ENCODE assay signal across 18 cellular contexts in the genomic region with DNA sequence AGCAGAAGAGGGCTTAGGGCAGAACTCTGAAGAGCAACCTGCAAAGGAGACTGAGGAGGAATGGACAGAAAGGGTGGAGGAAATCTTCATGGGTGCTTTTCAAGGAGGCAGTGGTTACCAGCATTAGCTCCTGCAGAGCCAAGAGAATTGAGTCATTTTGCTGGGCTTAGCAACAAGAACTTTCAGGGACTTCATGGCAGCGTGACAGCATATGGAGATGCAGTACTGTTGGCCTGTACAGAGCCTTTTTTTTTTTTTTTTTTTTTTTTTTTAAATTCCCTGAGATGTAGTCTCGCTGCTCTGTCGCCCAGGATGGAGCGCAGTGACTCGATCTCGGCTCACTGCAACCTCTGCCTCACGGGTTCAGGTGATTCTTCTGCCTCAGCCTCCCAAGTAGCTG. TPM values are rescaled to one million over a fixed set of nuclear protein-coding genes. Genes with fewer than 3 reads are reported as not detected.
DNase-seq lines count a peak whose midpoint lies in the region; ATAC-seq and TF ChIP-seq lines count a peak whose summit lies in the region.
"Had no signal": no experiment of that assay in that cellular context is flagged by ENCODE, and none has a peak within 500 bp of the region (broad histone marks: within the 10 kb centered on the region; RNA-seq: fewer than 3 reads in every experiment).

No MANE protein-coding gene starts in this region.

- no peaks in the 10 kb centered on the region for H3K27me3 ChIP-seq in left ventricle myocardium inferior (ENCODE audit: low read depth)
- no peaks in the 10 kb centered on the region for H3K27me3 ChIP-seq in gastrocnemius medialis
- H3K27me3 ChIP-seq in mesenchymal stem cell (ENCODE audit: control insufficient read depth in 1 of 2, insufficient read depth in 1 of 2, low read length in 2 of 2), result peaks cover 0 to 3% of the 10 kb centered on the region in 2 experiments
- H3K27me3 ChIP-seq: dorsolateral prefrontal cortex, spleen, vagina had no signal

- peaks cover 31 to 44% of the 10 kb centered on the region in 2 donors for H3K27me3 Mint-ChIP-seq in stimulated activated naive B cell treated with anti-CD40 and anti-IgM and Interleukin-4, amounts not matched to agents 10 μg/mL and 1 μg/mL and 100 μg/mL, for 72 hours

- H3K27ac ChIP-seq in coronary artery (peak overlapping the region in 1 of 2 donors; percentile 75), left ventricle myocardium inferior (replicated peaks) (peak overlapping the region; percentile 86), gastrocnemius medialis (no peak overlapping the region), mesenchymal stem cell (ENCODE audit: low read length, poor library complexity, severe bottlenecking) (no peak overlapping the region)
- H3K27ac ChIP-seq: prostate gland had no signal

- ATAC-seq in gastrocnemius medialis, result no peak
- ATAC-seq in stimulated activated naive B cell treated with anti-CD40 and anti-IgM and Interleukin-4, amounts not matched to agents 10 μg/mL and 1 μg/mL and 100 μg/mL, for 72 hours (replicated peaks), result no peak

- no peaks in the 10 kb centered on the region for H3K9me3 ChIP-seq in left ventricle myocardium inferior (replicated peaks)
- no peaks in the 10 kb centered on the region for H3K9me3 ChIP-seq in gastrocnemius medialis
- no peaks in the 10 kb centered on the region for H3K9me3 ChIP-seq in mesenchymal stem cell (ENCODE audit: control insufficient read depth, low read length)
- H3K9me3 ChIP-seq: prostate gland, spleen, vagina had no signal

- H3K18ac ChIP-seq in mesenchymal stem cell (ENCODE audit: low read depth in 1 of 2, low read length in 2 of 2), result no peak overlapping the region

- H3K4me1 Mint-ChIP-seq in stimulated activated naive B cell treated with anti-CD40 and anti-IgM and Interleukin-4, amounts not matched to agents 10 μg/mL and 1 μg/mL and 100 μg/mL, for 72 hours, result no peaks in the 10 kb centered on the region

- no peak overlapping the region for H3K4ac ChIP-seq in mesenchymal stem cell (ENCODE audit: low read depth in 1 of 2, low read length in 2 of 2)

- intact Hi-C loops in left ventricle myocardium inferior (cut with micrococcal nuclease) (no loop called here), gastrocnemius medialis (cut with DNase I; ENCODE audit: low total_unique reads) (loop anchor here (2.0 to 5.0 kb wide), 3 partner anchors 43 to 158 kb away; partner anchors contain the start of gene KANK1)

- no peak overlapping the region for H2AFZ ChIP-seq in mesenchymal stem cell (ENCODE audit: low read depth, low read length)

- TF ChIP-seq POLR2A in gastrocnemius medialis (IDR thresholded peaks at IDR 0.05), result no peak

- H3K79me1 ChIP-seq in mesenchymal stem cell (replicated peaks; ENCODE audit: low read length, poor library complexity, severe bottlenecking), result no peaks in the 10 kb centered on the region

- H3K4me2 ChIP-seq in mesenchymal stem cell (ENCODE audit: low read length, poor library complexity, severe bottlenecking), result no peak overlapping the region

- in situ Hi-C loops in gastrocnemius medialis (cut with MboI; ENCODE audit: low sequenced_read_pairs in 4 of 4), result no loop called here

- H3K9me3 Mint-ChIP-seq in stimulated activated naive B cell treated with anti-CD40 and anti-IgM and Interleukin-4, amounts not matched to agents 10 μg/mL and 1 μg/mL and 100 μg/mL, for 72 hours, result peaks cover 0 to 2% of the 10 kb centered on the region in 2 donors
- H3K9me3 Mint-ChIP-seq: activated CD4-positive, alpha-beta T cell treated with anti-CD3 and anti-CD28 coated beads, Interleukin-2, amount 10 ng/mL, durations not matched to agents 7 days and 5 days; activated naive CD8-positive, alpha-beta T cell treated with anti-CD3 and anti-CD28 coated beads, Interleukin-2, amount 10 ng/mL, durations not matched to agents 7 days and 5 days had no signal

- no peak overlapping the region for H3K27ac Mint-ChIP-seq in stimulated activated naive B cell treated with anti-CD40 and anti-IgM and Interleukin-4, amounts not matched to agents 10 μg/mL and 1 μg/mL and 100 μg/mL, for 72 hours
- H3K27ac Mint-ChIP-seq: activated CD4-positive, alpha-beta T cell treated with anti-CD3 and anti-CD28 coated beads, Interleukin-2, amount 10 ng/mL, durations not matched to agents 7 days and 5 days; activated naive CD8-positive, alpha-beta T cell treated with anti-CD3 and anti-CD28 coated beads, Interleukin-2, amount 10 ng/mL, durations not matched to agents 7 days and 5 days had no signal

- no peak overlapping the region for H2BK120ac ChIP-seq in mesenchymal stem cell (ENCODE audit: low read depth, low read length)

- H3K14ac ChIP-seq in mesenchymal stem cell (ENCODE audit: low read length in 2 of 2), result no peak overlapping the region

- no peak overlapping the region for H3K4me3 Mint-ChIP-seq in stimulated activated naive B cell treated with anti-CD40 and anti-IgM and Interleukin-4, amounts not matched to agents 10 μg/mL and 1 μg/mL and 100 μg/mL, for 72 hours
- H3K4me3 Mint-ChIP-seq: activated CD4-positive, alpha-beta T cell treated with anti-CD3 and anti-CD28 coated beads, Interleukin-2, amount 10 ng/mL, durations not matched to agents 7 days and 5 days; activated naive CD8-positive, alpha-beta T cell treated with anti-CD3 and anti-CD28 coated beads, Interleukin-2, amount 10 ng/mL, durations not matched to agents 7 days and 5 days had no signal

- H4K91ac ChIP-seq in mesenchymal stem cell (ENCODE audit: low read length), result no peak overlapping the region

- H2BK15ac ChIP-seq in mesenchymal stem cell (ENCODE audit: low read depth, poor library complexity, severe bottlenecking), result no peak overlapping the region

- H2BK12ac ChIP-seq in mesenchymal stem cell (ENCODE audit: low read length in 2 of 2), result no peak overlapping the region

- TF ChIP-seq CTCF in coronary artery (IDR thresholded peaks at IDR 0.05) (no peak), left ventricle myocardium inferior (IDR thresholded peaks at IDR 0.05; ENCODE audit: borderline replicate concordance) (no peak), gastrocnemius medialis (IDR thresholded peaks at IDR 0.05 in 4 of 5, conservative IDR thresholded peaks at IDR 0.05 in 1 of 5) (no peak)

- peaks cover 58% of the 10 kb centered on the region for H3K4me1 ChIP-seq in left ventricle myocardium inferior
- H3K4me1 ChIP-seq in gastrocnemius medialis, result peaks cover 11 to 15% of the 10 kb centered on the region in 2 donors
- no peaks in the 10 kb centered on the region for H3K4me1 ChIP-seq in mesenchymal stem cell (ENCODE audit: control insufficient read depth, insufficient read depth, low read depth, low read length)
- H3K4me1 ChIP-seq: prostate gland had no signal

- H3K36me3 Mint-ChIP-seq in stimulated activated naive B cell treated with anti-CD40 and anti-IgM and Interleukin-4, amounts not matched to agents 10 μg/mL and 1 μg/mL and 100 μg/mL, for 72 hours, result no peaks in the 10 kb centered on the region
- H3K36me3 Mint-ChIP-seq: activated naive CD8-positive, alpha-beta T cell treated with anti-CD3 and anti-CD28 coated beads, Interleukin-2, amount 10 ng/mL, durations not matched to agents 7 days and 5 days had no signal

- peak; percentile 32 for DNase-seq in M059J (ENCODE audit: low read depth)
- DNase-seq in coronary artery (ENCODE audit: low spot score), result peak; percentile 85
- peak; percentile 42 for DNase-seq in left ventricle myocardium inferior
- DNase-seq in gastrocnemius medialis, result peak; percentile 17 to 29
- no peak for DNase-seq in NCI-H510A (lab: John Stamatoyannopoulos, UW)
- DNase-seq in stimulated activated naive B cell treated with anti-CD40 and anti-IgM and Interleukin-4, amounts not matched to agents 10 μg/mL and 1 μg/mL and 100 μg/mL, for 72 hours, result no peak
- DNase-seq in mesenchymal stem cell, result no peak
- DNase-seq in activated CD4-positive, CD25-positive, alpha-beta regulatory T cell (lab: John Stamatoyannopoulos, UW), result no peak
- DNase-seq: activated CD4-positive, alpha-beta T cell treated with anti-CD3 and anti-CD28 coated beads, Interleukin-2, amount 10 ng/mL, durations not matched to agents 7 days and 5 days; activated naive CD8-positive, alpha-beta T cell treated with anti-CD3 and anti-CD28 coated beads, Interleukin-2, amount 10 ng/mL, durations not matched to agents 7 days and 5 days; HCEC 1CT; NCI-H1092 treated with DMSO at 0.1 percent for 48 hours; NCI-H2029 treated with DMSO at 0.1 percent for 48 hours; NCI-H446 treated with DMSO at 0.1 percent for 48 hours; spleen had no signal

- no peak overlapping the region for H2AK5ac ChIP-seq in mesenchymal stem cell (ENCODE audit: low read length, severe bottlenecking)

- H3K4me3 ChIP-seq in coronary artery (peak overlapping the region; percentile 27), left ventricle myocardium inferior (no peak overlapping the region), gastrocnemius medialis (no peak overlapping the region), mesenchymal stem cell (ENCODE audit: insufficient read depth in 1 of 2, low read depth in 1 of 2, low read length in 2 of 2) (no peak overlapping the region)
- H3K4me3 ChIP-seq: dorsolateral prefrontal cortex, prostate gland, spleen, vagina had no signal

- H4K8ac ChIP-seq in mesenchymal stem cell (ENCODE audit: low read length), result no peak overlapping the region

- H3K36me3 ChIP-seq in left ventricle myocardium inferior (no peaks in the 10 kb centered on the region), gastrocnemius medialis (no peaks in the 10 kb centered on the region), mesenchymal stem cell (ENCODE audit: control insufficient read depth in 1 of 2, insufficient read depth in 2 of 2, low read depth in 1 of 2, low read length in 2 of 2) (no peaks in the 10 kb centered on the region)
- H3K36me3 ChIP-seq: prostate gland, spleen, vagina had no signal

- H3K23ac ChIP-seq in mesenchymal stem cell (ENCODE audit: low read length in 2 of 2), result no peak overlapping the region

- no peak overlapping the region for H2BK5ac ChIP-seq in mesenchymal stem cell (ENCODE audit: low read depth, low read length, poor library complexity, severe bottlenecking)

- 70% methylated on average over 7 of the region's 7 CpGs for WGBS in mesenchymal stem cell

- H3K9ac ChIP-seq in mesenchymal stem cell (ENCODE audit: low read length), result no peak overlapping the region

RNA-seq across cellular contexts. Expression of gene KANK1, which starts 41.0 kb away (rescaled TPM):
- total RNA-seq in M059J (2014; rRNA removed; shearing (Covaris generic)), result 33.6 and 55.5 TPM in 2 replicates
- total RNA-seq in left ventricle myocardium inferior (155 TPM), gastrocnemius medialis (100 to 1,000 TPM in 1 of 4 donors, 10 to 100 TPM in 3; 40.3 to 135 (median 70.5) TPM)
- polyA plus RNA-seq in mesenchymal stem cell (2013, experiment 1 of 2), result 18.3 TPM
- polyA plus RNA-seq in mesenchymal stem cell (2013, experiment 2 of 2), result 18.1 TPM

Comparison
In these comparisons a context has a peak if more than half of its experiments do, and no peak if none do; other contexts are left out.
1. DNase-seq: peak in M059J (single experiment), coronary artery (single experiment), left ventricle myocardium inferior (single experiment) and gastrocnemius medialis (2 of 2); none in NCI-H510A (single experiment), stimulated activated naive B cell treated with anti-CD40 and anti-IgM and Interleukin-4, amounts not matched to agents 10 μg/mL and 1 μg/mL and 100 μg/mL, for 72 hours (single experiment), mesenchymal stem cell (single experiment) and activated CD4-positive, CD25-positive, alpha-beta regulatory T cell (0 of 4).